In the genomic region with DNA sequence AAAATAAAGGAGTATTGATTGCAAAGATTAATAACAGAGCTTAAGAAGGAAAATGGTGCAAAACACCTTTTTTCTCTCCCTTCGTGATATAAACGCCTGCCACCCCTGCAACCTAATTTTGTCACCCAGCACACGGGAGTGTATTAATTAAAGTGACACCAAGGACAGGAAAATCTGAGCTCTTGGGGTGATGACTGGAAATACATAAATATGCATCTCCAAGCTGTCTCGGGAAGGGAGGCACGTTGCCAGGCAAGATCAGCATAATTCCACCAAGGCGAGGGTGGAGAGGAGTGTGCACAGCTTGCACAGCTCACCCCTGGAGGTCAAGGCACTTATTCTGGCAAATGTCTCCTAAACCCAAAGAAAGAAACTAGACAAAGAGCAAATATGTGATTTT, we compare ENCODE assay signal across 34 cellular contexts.
"Had no signal": no experiment of that assay in that cellular context is flagged by ENCODE, and none has a peak within 500 bp of the region (broad histone marks: within the 10 kb centered on the region; RNA-seq: fewer than 3 reads in every experiment).

No MANE protein-coding gene starts in this region.

- H3K4me1 Mint-ChIP-seq: activated B cell treated with CpG ODN at 0.5 μM for 24 hours; activated naive CD8-positive, alpha-beta T cell treated with anti-CD3 and anti-CD28 coated beads, Interleukin-2, amount 10 ng/mL, durations not matched to agents 7 days and 5 days had no signal

- H3K36me3 Mint-ChIP-seq: activated naive CD4-positive, alpha-beta T cell treated with anti-CD3 and anti-CD28 coated beads, Interleukin-2, amount 50 U/mL, for 72 hours; activated naive CD8-positive, alpha-beta T cell treated with anti-CD3 and anti-CD28 coated beads, Interleukin-2, amount 10 ng/mL, durations not matched to agents 7 days and 5 days; brain had no signal

- H3K27ac Mint-ChIP-seq: activated B cell treated with CpG ODN at 0.5 μM for 24 hours; activated CD8-positive, alpha-beta T cell treated with anti-CD3 and anti-CD28 coated beads for 36 hours; activated naive CD4-positive, alpha-beta T cell treated with anti-CD3 and anti-CD28 coated beads for 36 hours; activated naive CD4-positive, alpha-beta T cell treated with anti-CD3 and anti-CD28 coated beads, Interleukin-2, amount 50 U/mL, for 72 hours; activated naive CD8-positive, alpha-beta T cell treated with anti-CD3 and anti-CD28 coated beads, Interleukin-2, amount 10 ng/mL, durations not matched to agents 7 days and 5 days; activated T-helper 1 cell treated with anti-CD3 and anti-CD28 coated beads, Interleukin-12 subunit alpha, Interleukin-12 subunit beta, Interleukin-2, Interleukin-4 antibody, amounts not matched to agents 30 ng/mL and 10 ng/mL and 1 ng/mL, durations not matched to agents 14 hours and 24 hours and 36 hours; activated T-helper 2 cell treated with anti-CD3 and anti-CD28 coated beads, Interferon-gamma antibody, Interleukin-2, Interleukin-4, amounts not matched to agents 10 μg/mL and 5 μg/mL and 100 μg/mL, durations not matched to agents 14 hours and 24 hours and 36 hours; brain; effector memory CD8-positive, alpha-beta T cell; T-helper 17 cell; T-helper 2 cell treated with Interferon-gamma antibody and Interleukin-4, amounts not matched to agents 5 μg/mL and 100 μg/mL, for 36 hours had no signal

- H3K9me3 ChIP-seq: ascending aorta, esophagus muscularis mucosa, gastrocnemius medialis had no signal

- H3K4me3 ChIP-seq: ascending aorta, esophagus muscularis mucosa, gastrocnemius medialis had no signal

- H3K9me3 Mint-ChIP-seq: activated B cell treated with CpG ODN at 0.5 μM for 24 hours; activated CD8-positive, alpha-beta T cell treated with anti-CD3 and anti-CD28 coated beads for 36 hours; activated naive CD4-positive, alpha-beta T cell treated with anti-CD3 and anti-CD28 coated beads for 36 hours; activated naive CD8-positive, alpha-beta T cell treated with anti-CD3 and anti-CD28 coated beads, Interleukin-2, amount 10 ng/mL, durations not matched to agents 7 days and 5 days; activated T-helper 1 cell treated with anti-CD3 and anti-CD28 coated beads, Interleukin-12 subunit alpha, Interleukin-12 subunit beta, Interleukin-2, Interleukin-4 antibody, amounts not matched to agents 30 ng/mL and 10 ng/mL and 1 ng/mL, durations not matched to agents 14 hours and 24 hours and 36 hours; activated T-helper 2 cell treated with anti-CD3 and anti-CD28 coated beads, Interferon-gamma antibody, Interleukin-2, Interleukin-4, amounts not matched to agents 10 μg/mL and 5 μg/mL and 100 μg/mL, durations not matched to agents 14 hours and 24 hours and 36 hours; T-helper 2 cell treated with Interferon-gamma antibody and Interleukin-4, amounts not matched to agents 5 μg/mL and 100 μg/mL, for 36 hours had no signal

- ATAC-seq: activated CD4-positive, CD25-positive, alpha-beta regulatory T cell treated with anti-CD3 and anti-CD28 coated beads, Interleukin-2, amount 50 U/mL, for 24 hours; activated CD8-positive, alpha-beta T cell treated with anti-CD3 and anti-CD28 coated beads for 36 hours; effector memory CD8-positive, alpha-beta T cell; foreskin keratinocyte; gastrocnemius medialis; T-helper 17 cell had no signal

- H3K27me3 Mint-ChIP-seq: activated B cell treated with CpG ODN at 0.5 μM for 24 hours, T-helper 17 cell had no signal

- DNase-seq: activated B cell treated with CpG ODN at 0.5 μM for 24 hours; activated CD4-positive, alpha-beta T cell treated with anti-CD3 and anti-CD28 coated beads for 48 hours; activated CD4-positive, alpha-beta T cell treated with anti-CD3 and anti-CD28 coated beads, Interleukin-2, amount 50 U/mL, for 1 hour; activated CD4-positive, alpha-beta T cell treated with anti-CD3 and anti-CD28 coated beads, Interleukin-2, amount 50 U/mL, for 48 hours; activated CD8-positive, alpha-beta memory T cell treated with anti-CD3 and anti-CD28 coated beads for 24 hours; activated CD8-positive, alpha-beta memory T cell treated with anti-CD3 and anti-CD28 coated beads, Interleukin-2, amount 50 U/mL, for 4 hours; activated CD8-positive, alpha-beta T cell treated with anti-CD3 and anti-CD28 coated beads for 36 hours; activated effector memory CD4-positive, alpha-beta T cell treated with anti-CD3 and anti-CD28 coated beads, Interleukin-2, amount 50 U/mL, for 16 hours; activated naive CD4-positive, alpha-beta T cell treated with anti-CD3 and anti-CD28 coated beads for 36 hours; activated naive CD8-positive, alpha-beta T cell treated with anti-CD3 and anti-CD28 coated beads, Interleukin-2, amount 10 ng/mL, durations not matched to agents 7 days and 5 days; activated T-cell treated with anti-CD3 and anti-CD28 coated beads, Interleukin-2, amount 50 U/mL, for 1 hour; activated T-cell treated with anti-CD3 and anti-CD28 coated beads, Interleukin-2, amount 50 U/mL, for 48 hours; cortex of kidney; dermis blood vessel endothelial cell; effector CD4-positive, alpha-beta T cell; effector memory CD8-positive, alpha-beta T cell; erythroblast; foreskin keratinocyte; gastrocnemius medialis; glutamatergic neuron; T-helper 1 cell; T-helper 17 cell; T1000; WERI-Rb-1 had no signal

- H3K4me3 Mint-ChIP-seq: activated B cell treated with CpG ODN at 0.5 μM for 24 hours; activated CD8-positive, alpha-beta T cell treated with anti-CD3 and anti-CD28 coated beads for 36 hours; activated naive CD4-positive, alpha-beta T cell treated with anti-CD3 and anti-CD28 coated beads for 36 hours; activated naive CD8-positive, alpha-beta T cell treated with anti-CD3 and anti-CD28 coated beads, Interleukin-2, amount 10 ng/mL, durations not matched to agents 7 days and 5 days; activated T-helper 1 cell treated with anti-CD3 and anti-CD28 coated beads, Interleukin-12 subunit alpha, Interleukin-12 subunit beta, Interleukin-2, Interleukin-4 antibody, amounts not matched to agents 30 ng/mL and 10 ng/mL and 1 ng/mL, durations not matched to agents 14 hours and 24 hours and 36 hours; brain; effector memory CD8-positive, alpha-beta T cell; T-helper 17 cell; T-helper 2 cell treated with Interferon-gamma antibody and Interleukin-4, amounts not matched to agents 5 μg/mL and 100 μg/mL, for 36 hours had no signal

- H3K27ac ChIP-seq: ascending aorta, esophagus muscularis mucosa, foreskin keratinocyte, gastrocnemius medialis, WERI-Rb-1 had no signal

- FAIRE-seq: bronchial epithelial cell, colon had no signal

- H3K4me1 ChIP-seq: ascending aorta, esophagus muscularis mucosa, foreskin keratinocyte, gastrocnemius medialis had no signal

- H3K27me3 ChIP-seq: ascending aorta, esophagus muscularis mucosa, foreskin keratinocyte, gastrocnemius medialis had no signal

- H3K36me3 ChIP-seq: ascending aorta, esophagus muscularis mucosa, gastrocnemius medialis, WERI-Rb-1 had no signal
